1 cellular context compared by ENCODE assay signal in the genomic region with DNA sequence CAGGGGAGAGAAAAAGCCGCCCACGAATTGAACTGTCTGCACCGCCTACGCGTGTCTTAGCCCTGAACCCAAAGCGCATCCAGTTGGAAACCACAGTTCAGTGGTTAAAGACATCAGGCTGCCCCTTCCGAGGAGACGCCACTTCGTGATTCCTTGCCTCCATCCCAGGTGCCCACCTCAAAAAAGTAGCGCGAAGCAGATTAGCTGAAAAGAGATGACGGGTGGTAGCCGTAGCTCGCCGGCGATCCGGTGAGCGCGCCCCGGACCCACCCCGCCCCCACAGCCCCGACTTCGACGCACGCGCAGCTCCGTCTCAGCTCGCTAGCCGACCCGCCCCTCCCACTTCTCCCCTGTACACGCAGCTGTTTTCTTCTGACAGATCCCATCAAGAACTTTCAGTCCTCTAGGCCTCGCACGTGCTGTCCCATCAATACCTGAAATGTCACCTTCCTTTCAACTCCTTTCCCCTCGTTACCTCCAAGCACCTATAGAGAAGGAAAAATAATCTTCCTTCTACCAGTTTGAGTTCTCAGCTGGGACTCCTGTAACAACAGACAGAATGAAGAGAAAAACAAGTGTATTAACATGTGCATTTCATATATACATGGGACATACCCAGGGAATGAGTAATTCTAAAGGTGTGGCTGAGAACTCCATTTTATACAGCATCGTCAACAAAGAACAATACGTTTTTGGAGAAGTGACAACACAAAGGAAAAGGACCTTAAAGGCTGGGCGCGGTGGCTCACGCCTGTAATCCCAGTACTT.
TF ChIP-seq lines count a peak whose summit lies in the region.

No MANE protein-coding gene starts in this region.

TF ChIP-seq in GM12878, 131 proteins besides CTCF, POLR2A, EP300 and RAD21 (continued from another document):
- TF ChIP-seq NRF1 (conservative IDR thresholded peaks at IDR 0.05; ENCODE audit: low read depth, low read length) (peak; percentile 37), SMAD5 (IDR thresholded peaks at IDR 0.05; ENCODE audit: low read depth) (no peak), ASH2L (IDR thresholded peaks at IDR 0.05; ENCODE audit: borderline replicate concordance, low read depth) (peak; percentile 75; the same call in 1 of the 2 replicates), SUZ12 (IDR thresholded peaks at IDR 0.05; ENCODE audit: unreplicated experiment) (no peak), KDM1A (IDR thresholded peaks at IDR 0.05; ENCODE audit: borderline replicate concordance) (no peak), TCF7 (IDR thresholded peaks at IDR 0.05; ENCODE audit: borderline replicate concordance) (no peak), TCF3 (IDR thresholded peaks at IDR 0.05; ENCODE audit: borderline replicate concordance, insufficient read depth, low read depth, low read length) (0 out of 2 replicates have a peak, but pooled peaks have one; percentile 3), GABPA (IDR thresholded peaks at IDR 0.05; ENCODE audit: low read depth) (no peak), WRNIP1 (IDR thresholded peaks at IDR 0.05; ENCODE audit: borderline replicate concordance, low read depth, low read length) (no peak), PKNOX1 (IDR thresholded peaks at IDR 0.05) (peak; percentile 80), JUND (IDR thresholded peaks at IDR 0.05; ENCODE audit: low read depth, low read length) (no peak), HSF1 (IDR thresholded peaks at IDR 0.05; ENCODE audit: low read depth, low read length) (no peak), MYC (IDR thresholded peaks at IDR 0.05; ENCODE audit: insufficient read depth, insufficient read length, insufficient replicate concordance, low read length, severe bottlenecking) (no peak), KLF5 (IDR thresholded peaks at IDR 0.05; ENCODE audit: partially characterized antibody) (no peak), ZNF207 (IDR thresholded peaks at IDR 0.05; ENCODE audit: borderline replicate concordance) (no peak), JUNB (IDR thresholded peaks at IDR 0.05) (no peak), RUNX3 (IDR thresholded peaks at IDR 0.05; ENCODE audit: low read length) (peak; percentile 89), BACH1 (IDR thresholded peaks at IDR 0.05; ENCODE audit: borderline replicate concordance) (no peak; the same call in 1 of the 2 replicates), PRDM15 (CRISPR knock-in tag; IDR thresholded peaks at IDR 0.05) (no peak), EED (IDR thresholded peaks at IDR 0.05; ENCODE audit: low read depth) (peak; percentile 43), IRF5 (IDR thresholded peaks at IDR 0.05; ENCODE audit: borderline replicate concordance) (no peak), LARP7 (IDR thresholded peaks at IDR 0.05) (no peak), ATF7 (IDR thresholded peaks at IDR 0.05; ENCODE audit: low read depth) (peak; percentile 71)
- TF ChIP-seq, protein P1, sequence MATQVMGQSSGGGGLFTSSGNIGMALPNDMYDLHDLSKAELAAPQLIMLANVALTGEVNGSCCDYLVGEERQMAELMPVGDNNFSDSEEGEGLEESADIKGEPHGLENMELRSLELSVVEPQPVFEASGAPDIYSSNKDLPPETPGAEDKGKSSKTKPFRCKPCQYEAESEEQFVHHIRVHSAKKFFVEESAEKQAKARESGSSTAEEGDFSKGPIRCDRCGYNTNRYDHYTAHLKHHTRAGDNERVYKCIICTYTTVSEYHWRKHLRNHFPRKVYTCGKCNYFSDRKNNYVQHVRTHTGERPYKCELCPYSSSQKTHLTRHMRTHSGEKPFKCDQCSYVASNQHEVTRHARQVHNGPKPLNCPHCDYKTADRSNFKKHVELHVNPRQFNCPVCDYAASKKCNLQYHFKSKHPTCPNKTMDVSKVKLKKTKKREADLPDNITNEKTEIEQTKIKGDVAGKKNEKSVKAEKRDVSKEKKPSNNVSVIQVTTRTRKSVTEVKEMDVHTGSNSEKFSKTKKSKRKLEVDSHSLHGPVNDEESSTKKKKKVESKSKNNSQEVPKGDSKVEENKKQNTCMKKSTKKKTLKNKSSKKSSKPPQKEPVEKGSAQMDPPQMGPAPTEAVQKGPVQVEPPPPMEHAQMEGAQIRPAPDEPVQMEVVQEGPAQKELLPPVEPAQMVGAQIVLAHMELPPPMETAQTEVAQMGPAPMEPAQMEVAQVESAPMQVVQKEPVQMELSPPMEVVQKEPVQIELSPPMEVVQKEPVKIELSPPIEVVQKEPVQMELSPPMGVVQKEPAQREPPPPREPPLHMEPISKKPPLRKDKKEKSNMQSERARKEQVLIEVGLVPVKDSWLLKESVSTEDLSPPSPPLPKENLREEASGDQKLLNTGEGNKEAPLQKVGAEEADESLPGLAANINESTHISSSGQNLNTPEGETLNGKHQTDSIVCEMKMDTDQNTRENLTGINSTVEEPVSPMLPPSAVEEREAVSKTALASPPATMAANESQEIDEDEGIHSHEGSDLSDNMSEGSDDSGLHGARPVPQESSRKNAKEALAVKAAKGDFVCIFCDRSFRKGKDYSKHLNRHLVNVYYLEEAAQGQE (IDR thresholded peaks at IDR 0.05; ENCODE audit: low read depth, low read length), result no peak
- TF ChIP-seq, protein P2, sequence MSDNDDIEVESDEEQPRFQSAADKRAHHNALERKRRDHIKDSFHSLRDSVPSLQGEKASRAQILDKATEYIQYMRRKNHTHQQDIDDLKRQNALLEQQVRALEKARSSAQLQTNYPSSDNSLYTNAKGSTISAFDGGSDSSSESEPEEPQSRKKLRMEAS (IDR thresholded peaks at IDR 0.05; ENCODE audit: low read depth, low read length), result peak; percentile 80; the same call in 1 of the 2 replicates
- TF ChIP-seq, protein P3, sequence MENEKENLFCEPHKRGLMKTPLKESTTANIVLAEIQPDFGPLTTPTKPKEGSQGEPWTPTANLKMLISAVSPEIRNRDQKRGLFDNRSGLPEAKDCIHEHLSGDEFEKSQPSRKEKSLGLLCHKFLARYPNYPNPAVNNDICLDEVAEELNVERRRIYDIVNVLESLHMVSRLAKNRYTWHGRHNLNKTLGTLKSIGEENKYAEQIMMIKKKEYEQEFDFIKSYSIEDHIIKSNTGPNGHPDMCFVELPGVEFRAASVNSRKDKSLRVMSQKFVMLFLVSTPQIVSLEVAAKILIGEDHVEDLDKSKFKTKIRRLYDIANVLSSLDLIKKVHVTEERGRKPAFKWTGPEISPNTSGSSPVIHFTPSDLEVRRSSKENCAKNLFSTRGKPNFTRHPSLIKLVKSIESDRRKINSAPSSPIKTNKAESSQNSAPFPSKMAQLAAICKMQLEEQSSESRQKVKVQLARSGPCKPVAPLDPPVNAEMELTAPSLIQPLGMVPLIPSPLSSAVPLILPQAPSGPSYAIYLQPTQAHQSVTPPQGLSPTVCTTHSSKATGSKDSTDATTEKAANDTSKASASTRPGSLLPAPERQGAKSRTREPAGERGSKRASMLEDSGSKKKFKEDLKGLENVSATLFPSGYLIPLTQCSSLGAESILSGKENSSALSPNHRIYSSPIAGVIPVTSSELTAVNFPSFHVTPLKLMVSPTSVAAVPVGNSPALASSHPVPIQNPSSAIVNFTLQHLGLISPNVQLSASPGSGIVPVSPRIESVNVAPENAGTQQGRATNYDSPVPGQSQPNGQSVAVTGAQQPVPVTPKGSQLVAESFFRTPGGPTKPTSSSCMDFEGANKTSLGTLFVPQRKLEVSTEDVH (IDR thresholded peaks at IDR 0.05; ENCODE audit: low read depth, partially characterized antibody), result no peak
- TF ChIP-seq, protein P4, sequence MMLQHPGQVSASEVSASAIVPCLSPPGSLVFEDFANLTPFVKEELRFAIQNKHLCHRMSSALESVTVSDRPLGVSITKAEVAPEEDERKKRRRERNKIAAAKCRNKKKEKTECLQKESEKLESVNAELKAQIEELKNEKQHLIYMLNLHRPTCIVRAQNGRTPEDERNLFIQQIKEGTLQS (IDR thresholded peaks at IDR 0.05; ENCODE audit: borderline replicate concordance, extremely low read depth, low read depth, low read length), result no peak
- TF ChIP-seq, protein P5, sequence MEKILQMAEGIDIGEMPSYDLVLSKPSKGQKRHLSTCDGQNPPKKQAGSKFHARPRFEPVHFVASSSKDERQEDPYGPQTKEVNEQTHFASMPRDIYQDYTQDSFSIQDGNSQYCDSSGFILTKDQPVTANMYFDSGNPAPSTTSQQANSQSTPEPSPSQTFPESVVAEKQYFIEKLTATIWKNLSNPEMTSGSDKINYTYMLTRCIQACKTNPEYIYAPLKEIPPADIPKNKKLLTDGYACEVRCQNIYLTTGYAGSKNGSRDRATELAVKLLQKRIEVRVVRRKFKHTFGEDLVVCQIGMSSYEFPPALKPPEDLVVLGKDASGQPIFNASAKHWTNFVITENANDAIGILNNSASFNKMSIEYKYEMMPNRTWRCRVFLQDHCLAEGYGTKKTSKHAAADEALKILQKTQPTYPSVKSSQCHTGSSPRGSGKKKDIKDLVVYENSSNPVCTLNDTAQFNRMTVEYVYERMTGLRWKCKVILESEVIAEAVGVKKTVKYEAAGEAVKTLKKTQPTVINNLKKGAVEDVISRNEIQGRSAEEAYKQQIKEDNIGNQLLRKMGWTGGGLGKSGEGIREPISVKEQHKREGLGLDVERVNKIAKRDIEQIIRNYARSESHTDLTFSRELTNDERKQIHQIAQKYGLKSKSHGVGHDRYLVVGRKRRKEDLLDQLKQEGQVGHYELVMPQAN (conservative IDR thresholded peaks at IDR 0.05), result 0 out of 2 replicates have a peak, but pooled peaks have one; percentile 30
